In genomic region chr6:145866449-145867401, GRCh38 we compare ENCODE assay signal across 10 cellular contexts. TPM values are rescaled to one million over a fixed set of nuclear protein-coding genes. Genes with fewer than 3 reads are reported as not detected.
DNase-seq lines count a peak whose midpoint lies in the region; ATAC-seq and TF ChIP-seq lines count a peak whose summit lies in the region.
"Had no signal": no experiment of that assay in that cellular context is flagged by ENCODE, and none has a peak within 500 bp of the region (broad histone marks: within the 10 kb centered on the region; RNA-seq: fewer than 3 reads in every experiment).

No MANE protein-coding gene starts in this region.

- intact Hi-C loops in activated CD8-positive, alpha-beta T cell treated with anti-CD3 and anti-CD28 coated beads for 36 hours (cut with micrococcal nuclease) = no loop called here
- intact Hi-C loops in posterior cingulate gyrus (cut with DNase I) = no loop called here

- DNase-seq in GM06990 (ENCODE audit: extremely low read depth, insufficient read length) (peak; percentile 37), posterior cingulate gyrus (no peak), KBM-7 (no peak), AG20443 (ENCODE audit: low spot score) (no peak), foreskin fibroblast (no peak)
- DNase-seq in activated CD8-positive, alpha-beta T cell treated with anti-CD3 and anti-CD28 coated beads for 36 hours = peak; percentile 2
- DNase-seq: gastrocnemius medialis, NCI-H226 had no signal

- peak overlapping the region; percentile 40 for H3K4me3 Mint-ChIP-seq in activated CD8-positive, alpha-beta T cell treated with anti-CD3 and anti-CD28 coated beads for 36 hours

- CTCF ChIA-PET in activated CD8-positive, alpha-beta T cell treated with anti-CD3 and anti-CD28 coated beads for 36 hours (lab: Charles Lee) = interaction anchor here (1.2 kb wide), 2 partner anchors 25 to 62 kb away, joined by 4 read pairs; no protein-coding TSS in a partner anchor

- no peak overlapping the region for H3K4me3 ChIP-seq in GM06990 (replicated peaks; ENCODE audit: low read depth, low read length)
- H3K4me3 ChIP-seq in foreskin fibroblast (ENCODE audit: low read depth in 1 of 2, low read length in 2 of 2) = no peak overlapping the region
- H3K4me3 ChIP-seq: gastrocnemius medialis had no signal

- no peaks in the 10 kb centered on the region for H3K27me3 Mint-ChIP-seq in activated CD8-positive, alpha-beta T cell treated with anti-CD3 and anti-CD28 coated beads for 36 hours

- TF ChIP-seq CTCF in GM06990 (IDR thresholded peaks at IDR 0.05; ENCODE audit: insufficient read depth, low read length, poor library complexity, severe bottlenecking) (no peak), foreskin fibroblast (IDR thresholded peaks at IDR 0.05; ENCODE audit: low read depth, low read length) (no peak)
- no peak for TF ChIP-seq CTCF in activated CD8-positive, alpha-beta T cell treated with anti-CD3 and anti-CD28 coated beads for 36 hours (IDR thresholded peaks at IDR 0.05)

- H3K4me1 Mint-ChIP-seq in activated CD8-positive, alpha-beta T cell treated with anti-CD3 and anti-CD28 coated beads for 36 hours (ENCODE audit: low read depth) = peaks cover 27% of the 10 kb centered on the region

- H3K27ac Mint-ChIP-seq in activated CD8-positive, alpha-beta T cell treated with anti-CD3 and anti-CD28 coated beads for 36 hours = peak overlapping the region; percentile 66

- in situ Hi-C loops in KBM-7 (cut with MboI; ENCODE audit: low pct_unique_long_range_greater_than_20kb, low sequenced_read_pairs) = no loop called here

- H3K9me3 Mint-ChIP-seq in activated CD8-positive, alpha-beta T cell treated with anti-CD3 and anti-CD28 coated beads for 36 hours = no peaks in the 10 kb centered on the region

- H3K27me3 ChIP-seq in GM06990 (replicated peaks; ENCODE audit: control insufficient read depth, insufficient read depth, low read length) = no peaks in the 10 kb centered on the region
- H3K27me3 ChIP-seq: gastrocnemius medialis had no signal

- peaks cover 4% of the 10 kb centered on the region for H3K36me3 Mint-ChIP-seq in activated CD8-positive, alpha-beta T cell treated with anti-CD3 and anti-CD28 coated beads for 36 hours (ENCODE audit: low read depth)

- ATAC-seq in GM19395 (IDR thresholded peaks at IDR 0.05; ENCODE audit: unreplicated experiment) (peak; percentile 71), HG03103 (IDR thresholded peaks at IDR 0.05; ENCODE audit: low read depth, unreplicated experiment) (peak; percentile 53)
- ATAC-seq in activated CD8-positive, alpha-beta T cell treated with anti-CD3 and anti-CD28 coated beads for 36 hours = peak; percentile 68
- ATAC-seq: gastrocnemius medialis had no signal

- POLR2A ChIA-PET in activated CD8-positive, alpha-beta T cell treated with anti-CD3 and anti-CD28 coated beads for 36 hours (lab: Charles Lee) = no interaction called here

- no peaks in the 10 kb centered on the region for H3K36me3 ChIP-seq in GM06990 (ENCODE audit: control insufficient read depth, insufficient read depth, low read length)

RNA-seq across cellular contexts. Expression of gene FBXO30, which starts 52.1 kb away (rescaled TPM):
- total RNA-seq in activated CD8-positive, alpha-beta T cell treated with anti-CD3 and anti-CD28 coated beads for 36 hours = 1 to 10 TPM; 3.1 to 3.4 TPM

Comparison
In these comparisons a context has a peak if more than half of its experiments do, and no peak if none do; other contexts are left out.
1. DNase-seq: peak in GM06990 (single experiment) and activated CD8-positive, alpha-beta T cell treated with anti-CD3 and anti-CD28 coated beads for 36 hours (single experiment); none in posterior cingulate gyrus (0 of 10), KBM-7 (single experiment), AG20443 (single experiment) and foreskin fibroblast (0 of 2).
2. Peak in every context shown above with its lines, with median percentiles within 50 percentile points of each other: ATAC-seq.